Comparison of ENCODE assay signal across 8 cellular contexts in the genomic region with DNA sequence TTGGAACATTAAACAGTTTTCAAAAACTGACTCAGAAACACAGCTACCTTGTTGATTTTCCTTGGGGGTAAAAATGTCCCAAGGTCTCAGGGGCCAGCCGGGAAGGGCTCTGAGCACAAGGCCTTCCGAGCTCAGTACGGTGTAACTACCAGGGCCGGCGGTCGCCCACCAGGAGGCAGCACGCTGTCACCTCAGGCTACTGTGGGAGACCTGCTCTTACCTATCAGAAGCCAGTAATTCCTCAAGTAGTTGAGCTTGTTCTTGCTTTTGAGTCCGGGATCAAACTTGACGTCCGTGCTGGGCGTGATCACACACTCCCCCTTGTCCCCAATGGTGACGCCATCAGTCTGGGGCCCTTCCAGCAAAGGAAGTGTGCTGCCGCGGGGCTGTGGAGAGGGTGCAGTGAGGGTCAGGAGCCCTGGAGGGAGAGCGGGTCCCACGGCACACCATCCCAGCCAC. TPM values are rescaled to one million over a fixed set of nuclear protein-coding genes. Genes with fewer than 3 reads are reported as not detected.
DNase-seq lines count a peak whose midpoint lies in the region; ATAC-seq and TF ChIP-seq lines count a peak whose summit lies in the region.

No MANE protein-coding gene starts in this region.

- peaks cover 94% of the 10 kb centered on the region for H3K4me1 ChIP-seq in MM.1S (ENCODE audit: low read length)

- H3K27ac Mint-ChIP-seq in osteocyte (ENCODE audit: unreplicated experiment) = no peak overlapping the region

- H3K27ac ChIP-seq in MM.1S (ENCODE audit: low read length) = peak overlapping the region; percentile 75

- peak; percentile 32 for DNase-seq in COLO668 (lab: John Stamatoyannopoulos, UW; ENCODE audit: unreplicated experiment)
- DNase-seq in MM.1S = no peak
- DNase-seq in activated T-cell treated with anti-CD3 and anti-CD28 coated beads, Interleukin-2, amount 50 U/mL, for 4 hours = peak; percentile 44
- peak; percentile 67 for DNase-seq in fibroblast of pulmonary artery (ENCODE audit: low read depth)
- no peak for DNase-seq in osteocyte (ENCODE audit: extremely low spot score, unreplicated experiment)
- no peak for DNase-seq in GOT3 (lab: John Stamatoyannopoulos, UW)
- no peak for DNase-seq in NCI-H2029 treated with DMSO at 0.1 percent for 48 hours (lab: John Stamatoyannopoulos, UW)

- H3K4me3 Mint-ChIP-seq in activated T-cell treated with anti-CD3 and anti-CD28 coated beads, Interleukin-2, amount 50 U/mL, for 4 hours = peak overlapping the region; percentile 75
- H3K4me3 Mint-ChIP-seq in osteocyte (ENCODE audit: unreplicated experiment) = no peak overlapping the region

- H4K20me1 ChIP-seq in MM.1S (ENCODE audit: insufficient read depth, low read length) = no peaks in the 10 kb centered on the region

- H3K36me3 Mint-ChIP-seq in activated T-cell treated with anti-CD3 and anti-CD28 coated beads, Interleukin-2, amount 50 U/mL, for 4 hours (ENCODE audit: insufficient read depth) = peaks cover 63% of the 10 kb centered on the region
- H3K36me3 Mint-ChIP-seq in osteocyte (ENCODE audit: unreplicated experiment) = peaks cover 49% of the 10 kb centered on the region

- H3K9me2 ChIP-seq in MM.1S (replicated peaks; ENCODE audit: insufficient read depth, low read length) = no peaks in the 10 kb centered on the region

- H3K9me3 ChIP-seq in MM.1S (replicated peaks; ENCODE audit: insufficient read depth, low read length) = no peaks in the 10 kb centered on the region

- peaks cover 4% of the 10 kb centered on the region for H3K9me3 Mint-ChIP-seq in activated T-cell treated with anti-CD3 and anti-CD28 coated beads, Interleukin-2, amount 50 U/mL, for 4 hours
- H3K9me3 Mint-ChIP-seq in osteocyte (ENCODE audit: unreplicated experiment) = peaks cover 4% of the 10 kb centered on the region

- peak; percentile 25 for TF ChIP-seq CTCF in MM.1S (IDR thresholded peaks at IDR 0.05; ENCODE audit: low read length)
- peak; percentile 51 for TF ChIP-seq CTCF in fibroblast of pulmonary artery (IDR thresholded peaks at IDR 0.05; ENCODE audit: low read length, missing control alignments)
- peak; percentile 51 for TF ChIP-seq CTCF in osteocyte (IDR thresholded peaks at IDR 0.05)

- H3K36me3 ChIP-seq in MM.1S (replicated peaks; ENCODE audit: insufficient read depth, low read length) = peaks cover 26% of the 10 kb centered on the region

- H2AFZ ChIP-seq in MM.1S (ENCODE audit: low read length) = no peak overlapping the region

- no peak overlapping the region for H3K4me2 ChIP-seq in MM.1S (ENCODE audit: low read depth, low read length)

- H3K4me3 ChIP-seq in MM.1S (ENCODE audit: low read length) = no peak overlapping the region
- no peak overlapping the region for H3K4me3 ChIP-seq in fibroblast of pulmonary artery (replicated peaks; ENCODE audit: low read depth, low read length)

- H3K79me2 ChIP-seq in MM.1S (ENCODE audit: low read length) = peaks cover 100% of the 10 kb centered on the region

- H3K4me1 Mint-ChIP-seq in activated T-cell treated with anti-CD3 and anti-CD28 coated beads, Interleukin-2, amount 50 U/mL, for 4 hours (ENCODE audit: low read depth) = peaks cover 95% of the 10 kb centered on the region
- H3K4me1 Mint-ChIP-seq in osteocyte (ENCODE audit: unreplicated experiment) = no peaks in the 10 kb centered on the region

- no peaks in the 10 kb centered on the region for H3K27me3 Mint-ChIP-seq in activated T-cell treated with anti-CD3 and anti-CD28 coated beads, Interleukin-2, amount 50 U/mL, for 4 hours (ENCODE audit: low read depth)
- H3K27me3 Mint-ChIP-seq in osteocyte (ENCODE audit: unreplicated experiment) = no peaks in the 10 kb centered on the region

- ATAC-seq in activated T-cell treated with anti-CD3 and anti-CD28 coated beads, Interleukin-2, amount 50 U/mL, for 4 hours = peak; percentile 55 to 66
- ATAC-seq in GM18867 (IDR thresholded peaks at IDR 0.05; ENCODE audit: unreplicated experiment) = no peak

- peak overlapping the region; percentile 6; the same call in 1 of the 2 replicates for H3K9ac ChIP-seq in MM.1S (ENCODE audit: low read length)

- H3F3A ChIP-seq in MM.1S (ENCODE audit: insufficient read depth, low read length) = peaks cover 84% of the 10 kb centered on the region

- H3K27me3 ChIP-seq in MM.1S (replicated peaks; ENCODE audit: insufficient read depth, low read length) = no peaks in the 10 kb centered on the region

RNA-seq across cellular contexts. Expression of a gene that starts 43.4 kb away (rescaled TPM):
- total RNA-seq in activated T-cell treated with anti-CD3 and anti-CD28 coated beads, Interleukin-2, amount 50 U/mL, for 4 hours = 10 to 100 TPM; 67.0 to 88.9 (median 77.1) TPM
- not detected in 2 replicates for total RNA-seq in osteocyte

Comparison
In these comparisons a context has a peak if more than half of its experiments do, and no peak if none do; other contexts are left out.
1. DNase-seq: peak in COLO668 (single experiment), activated T-cell treated with anti-CD3 and anti-CD28 coated beads, Interleukin-2, amount 50 U/mL, for 4 hours (single experiment) and fibroblast of pulmonary artery (single experiment); none in MM.1S (single experiment), osteocyte (single experiment), GOT3 (single experiment) and NCI-H2029 treated with DMSO at 0.1 percent for 48 hours (single experiment).
2. RNA of a gene that starts 43.4 kb away (total RNA-seq): 67.0 to 88.9 TPM in activated T-cell treated with anti-CD3 and anti-CD28 coated beads, Interleukin-2, amount 50 U/mL, for 4 hours; not detected in osteocyte; every median in the first group is over 10 times any median in the second.
3. Peak in every context shown above with its lines, with median percentiles within 50 percentile points of each other: CTCF ChIP-seq.